Comparison of ENCODE assay signal across 21 cellular contexts in genomic region chr10:12469345-12469744, GRCh38.
DNase-seq lines count a peak whose midpoint lies in the region; ATAC-seq, FAIRE-seq and TF ChIP-seq lines count a peak whose summit lies in the region.
"Had no signal": no experiment of that assay in that cellular context is flagged by ENCODE, and none has a peak within 500 bp of the region (broad histone marks: within the 10 kb centered on the region; RNA-seq: fewer than 3 reads in every experiment).

No MANE protein-coding gene starts in this region.

- H3K27me3 ChIP-seq in CD4-positive, alpha-beta T cell (ENCODE audit: control insufficient read depth, insufficient read depth, low read length), result no peaks in the 10 kb centered on the region
- H3K27me3 ChIP-seq in bronchial epithelial cell (ENCODE audit: control insufficient read depth, insufficient read depth, low read length) (no peaks in the 10 kb centered on the region), tibial artery (no peaks in the 10 kb centered on the region)

- no peaks in the 10 kb centered on the region for H3K27me3 Mint-ChIP-seq in CD4-positive, alpha-beta T cell

- peak overlapping the region; percentile 7 for H3K27ac Mint-ChIP-seq in CD4-positive, alpha-beta T cell

- DNase-seq in DMS 273 (lab: John Stamatoyannopoulos, UW; ENCODE audit: unreplicated experiment) (peak; percentile 35), DMS 273 treated with DMSO at 0.1 percent for 48 hours (lab: John Stamatoyannopoulos, UW) (no peak), NCI-H1694 treated with DMSO at 0.1 percent for 48 hours (lab: John Stamatoyannopoulos, UW) (peak; percentile 59), bronchial epithelial cell (ENCODE audit: low read depth) (peak; percentile 12), NCI-H2081 (lab: John Stamatoyannopoulos, UW) (no peak), tibial artery (no peak)
- no peak for DNase-seq in CD4-positive, alpha-beta T cell
- DNase-seq: Caco-2, H9, Kasumi-1, MM.1S, NCI-H1092, NCI-H1436 treated with DMSO at 0.1 percent for 48 hours, NCI-H2081 treated with DMSO at 0.1 percent for 48 hours, NCI-H2227 treated with DMSO at 0.1 percent for 48 hours, SIG-M5, T-helper 1 cell had no signal

- H3K9me3 ChIP-seq in CD4-positive, alpha-beta T cell (ENCODE audit: control insufficient read depth, low read length), result no peaks in the 10 kb centered on the region
- no peaks in the 10 kb centered on the region for H3K9me3 ChIP-seq in tibial artery
- H3K9me3 ChIP-seq: Caco-2 had no signal

- FAIRE-seq in bronchial epithelial cell (lab: Jason Lieb, UNC), result no peak
- FAIRE-seq: HTR-8/SVneo had no signal

- no peak for TF ChIP-seq CTCF in CD4-positive, alpha-beta T cell (IDR thresholded peaks at IDR 0.05)
- TF ChIP-seq CTCF in bronchial epithelial cell (IDR thresholded peaks at IDR 0.05; ENCODE audit: insufficient read depth, low read length, severe bottlenecking), result no peak
- TF ChIP-seq CTCF in tibial artery (IDR thresholded peaks at IDR 0.05), result no peak

- no peak for ATAC-seq in CD4-positive, alpha-beta T cell (ENCODE audit: poor library complexity)
- no peak for ATAC-seq in HG03280 (IDR thresholded peaks at IDR 0.05; ENCODE audit: unreplicated experiment)
- ATAC-seq: SK-N-SH treated with all-trans-retinoic acid at 6 μM for 48 hours had no signal

- H3K4me3 ChIP-seq in bronchial epithelial cell (ENCODE audit: low read depth, low read length) (no peak overlapping the region), tibial artery (no peak overlapping the region)

- H3K4me3 Mint-ChIP-seq in CD4-positive, alpha-beta T cell, result no peak overlapping the region
- H3K4me3 Mint-ChIP-seq: H9 had no signal

- CTCF ChIA-PET in CD4-positive, alpha-beta T cell (lab: Charles Lee), result no interaction called here

- H3K4me1 ChIP-seq in tibial artery, result no peaks in the 10 kb centered on the region
- H3K4me1 ChIP-seq: Caco-2 had no signal

- intact Hi-C loops in CD4-positive, alpha-beta T cell (cut with DNase I, micrococcal nuclease), result no loop called here
- intact Hi-C loops in tibial artery (cut with DNase I; ENCODE audit: low total_unique reads), result no loop called here

- H3K36me3 Mint-ChIP-seq in CD4-positive, alpha-beta T cell (ENCODE audit: low read depth), result no peaks in the 10 kb centered on the region

- POLR2A ChIA-PET in CD4-positive, alpha-beta T cell (lab: Charles Lee), result no interaction called here

- H3K9me3 Mint-ChIP-seq in CD4-positive, alpha-beta T cell, result no peaks in the 10 kb centered on the region
- H3K9me3 Mint-ChIP-seq: H9 had no signal

- peaks cover 48% of the 10 kb centered on the region for H3K4me1 Mint-ChIP-seq in CD4-positive, alpha-beta T cell (ENCODE audit: low read depth)

- no peaks in the 10 kb centered on the region for H3K36me3 ChIP-seq in bronchial epithelial cell (ENCODE audit: control insufficient read depth, insufficient read depth, low read length)
- H3K36me3 ChIP-seq in tibial artery, result no peaks in the 10 kb centered on the region

- no peak overlapping the region for H3K27ac ChIP-seq in CD4-positive, alpha-beta T cell (ENCODE audit: low read depth, low read length)
- no peak overlapping the region for H3K27ac ChIP-seq in tibial artery
- H3K27ac ChIP-seq: 22Rv1 had no signal

Comparison
In these comparisons a context has a peak if more than half of its experiments do, and no peak if none do; other contexts are left out.
1. DNase-seq: peak in DMS 273 (single experiment), NCI-H1694 treated with DMSO at 0.1 percent for 48 hours (single experiment) and bronchial epithelial cell (single experiment); none in DMS 273 treated with DMSO at 0.1 percent for 48 hours (single experiment), CD4-positive, alpha-beta T cell (0 of 10), NCI-H2081 (0 of 2) and tibial artery (0 of 2).